In the genomic region with DNA sequence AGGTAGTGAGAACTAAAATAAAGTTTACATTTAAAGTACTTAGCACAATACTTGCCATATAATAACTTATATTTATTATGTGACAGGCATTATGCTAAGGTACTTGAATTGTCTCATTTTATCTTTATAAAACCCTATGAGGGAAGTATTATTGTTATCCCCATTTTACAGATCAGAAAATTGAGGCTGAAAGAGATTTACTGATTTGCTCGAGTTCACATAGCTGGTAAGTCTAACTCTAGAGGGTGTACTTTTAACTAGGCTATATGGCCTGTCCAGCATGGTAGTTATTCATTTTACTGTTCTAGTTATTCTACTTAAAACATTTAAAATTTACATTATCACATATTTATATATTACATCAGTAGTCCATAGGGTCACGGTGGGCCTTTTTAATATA, we compare ENCODE assay signal across 36 cellular contexts.
"Had no signal": no experiment of that assay in that cellular context is flagged by ENCODE, and none has a peak within 500 bp of the region (broad histone marks: within the 10 kb centered on the region; RNA-seq: fewer than 3 reads in every experiment).

No MANE protein-coding gene starts in this region.

- H3K4me3 ChIP-seq: MG63 had no signal

- H3K9me3 ChIP-seq: MG63 had no signal

- DNase-seq: Kasumi-1, MG63, MM.1S, MV-4-11, NCI-H1048, NCI-H1092, NCI-H1092 treated with DMSO at 0.1 percent for 48 hours, NCI-H1105, NCI-H1105 treated with DMSO at 0.1 percent for 48 hours, NCI-H1417, NCI-H1417 treated with DMSO at 0.1 percent for 48 hours, NCI-H1436, NCI-H1436 treated with DMSO at 0.1 percent for 48 hours, NCI-H146, NCI-H1694, NCI-H1694 treated with DMSO at 0.1 percent for 48 hours, NCI-H187, NCI-H187 treated with DMSO at 0.1 percent for 48 hours, NCI-H1930, NCI-H2029, NCI-H2029 treated with DMSO at 0.1 percent for 48 hours, NCI-H2081, NCI-H2081 treated with DMSO at 0.1 percent for 48 hours, NCI-H2107, NCI-H2171, NCI-H2171 treated with DMSO at 0.1 percent for 48 hours, NCI-H2227 treated with DMSO at 0.1 percent for 48 hours, NCI-H226, NCI-H345, NCI-H446, NCI-H446 treated with DMSO at 0.1 percent for 48 hours, NCI-H510A, NCI-H510A treated with DMSO at 0.1 percent for 48 hours, NCI-H524, NCI-H524 treated with DMSO at 0.1 percent for 48 hours, NCI-H526 had no signal

- H3K27me3 ChIP-seq: MG63 had no signal
